In the genomic region with DNA sequence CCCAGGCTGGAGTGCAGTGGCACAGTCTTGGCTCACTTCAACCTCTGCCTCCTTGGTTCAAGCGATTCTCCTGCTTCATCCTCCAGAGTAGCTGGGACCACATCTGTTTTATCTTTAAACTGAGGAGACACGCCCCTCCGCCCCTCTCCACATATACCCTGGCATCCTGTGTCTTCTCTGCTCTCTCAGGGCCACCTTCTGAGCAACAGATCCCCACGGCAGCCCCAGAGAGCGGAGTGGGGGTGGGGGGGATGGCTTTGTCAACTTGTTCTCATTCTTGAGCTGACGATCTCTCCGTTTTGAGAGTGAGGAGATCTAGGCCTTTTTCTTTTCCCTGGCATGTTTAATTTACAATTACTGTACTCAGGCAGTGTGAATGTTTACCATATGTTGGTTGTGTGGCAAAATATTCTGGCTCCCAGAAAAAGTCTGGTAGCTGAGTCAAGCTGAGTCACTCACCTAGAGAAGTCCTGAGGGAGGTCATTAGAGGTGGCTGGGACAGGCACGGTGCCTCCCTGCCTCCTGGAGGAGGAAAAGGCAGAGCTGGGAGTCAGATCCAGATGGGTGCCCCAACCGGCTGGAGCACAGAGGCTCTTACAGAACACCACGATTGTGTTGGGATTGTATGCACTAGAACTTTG, we compare ENCODE assay signal across 12 cellular contexts. TPM values are rescaled to one million over a fixed set of nuclear protein-coding genes. Genes with fewer than 3 reads are reported as not detected.
DNase-seq lines count a peak whose midpoint lies in the region; ATAC-seq, FAIRE-seq and TF ChIP-seq lines count a peak whose summit lies in the region.
"Had no signal": no experiment of that assay in that cellular context is flagged by ENCODE, and none has a peak within 500 bp of the region (broad histone marks: within the 10 kb centered on the region; RNA-seq: fewer than 3 reads in every experiment).

No MANE protein-coding gene starts in this region.

- H3K79me2 ChIP-seq in K562 (ENCODE audit: control insufficient read depth, insufficient read depth, low read length) = no peaks in the 10 kb centered on the region

- TF ChIP-seq RAD21 in K562 (CRISPR knock-in tag; conservative IDR thresholded peaks at IDR 0.05 in 1 of 2, IDR thresholded peaks at IDR 0.05 in 1 of 2) = peak in 1 of 2 experiments; percentile 30; a peak in 2 of 4 replicates

- FAIRE-seq in K562 (lab: Jason Lieb, UNC) = peak; percentile 76

- H3K27me3 ChIP-seq in K562 (ENCODE audit: control insufficient read depth in 2 of 2, insufficient read depth in 2 of 2, low read length in 2 of 2) = no peaks in the 10 kb centered on the region

- H3K36me3 Mint-ChIP-seq in activated naive CD4-positive, alpha-beta T cell treated with anti-CD3 and anti-CD28 coated beads for 36 hours (ENCODE audit: low read depth) = no peaks in the 10 kb centered on the region
- H3K36me3 Mint-ChIP-seq: natural killer cell had no signal

- BruUV-seq in K562 (replicated peaks; lab: Mats Ljungman, UMichigan) = no TSS peak

- TF ChIP-seq CTCF in AG09309 (IDR thresholded peaks at IDR 0.05; ENCODE audit: control insufficient read depth, insufficient read depth, low read depth, low read length, missing control alignments) = peak; percentile 50
- peak in 1 of 3 experiments; percentile 25; a peak in 2 of 6 replicates for TF ChIP-seq CTCF in K562 (IDR thresholded peaks at IDR 0.05 in 2 of 3, conservative IDR thresholded peaks at IDR 0.05 in 1 of 3; ENCODE audit: insufficient read depth in 2 of 3, low read depth in 1 of 3, low read length in 3 of 3)

- peak overlapping the region; percentile 15; the same call in 1 of the 2 replicates for H3K4me2 ChIP-seq in K562 (ENCODE audit: insufficient read depth, low read length)

- TF ChIP-seq POLR2A in K562 (conservative IDR thresholded peaks at IDR 0.05) = no peak

- H3K9ac ChIP-seq in K562 (ENCODE audit: insufficient read depth in 1 of 2, low read depth in 2 of 2, low read length in 2 of 2) = peak overlapping the region in 1 of 2 experiments; percentile 4; a peak in 1 of 4 replicates

- H3K9me1 ChIP-seq in K562 (ENCODE audit: control insufficient read depth, insufficient read depth, low read length) = no peaks in the 10 kb centered on the region

- H3K9me3 Mint-ChIP-seq in activated naive CD4-positive, alpha-beta T cell treated with anti-CD3 and anti-CD28 coated beads for 36 hours = no peaks in the 10 kb centered on the region
- H3K9me3 Mint-ChIP-seq: natural killer cell had no signal

- in situ Hi-C loops in K562 (cut with MboI) = no loop called here

- no peaks in the 10 kb centered on the region for H3K36me3 ChIP-seq in K562 (ENCODE audit: control insufficient read depth, insufficient read depth, low read length)
- no peaks in the 10 kb centered on the region for H3K36me3 ChIP-seq in mesodermal cell (ENCODE audit: control insufficient read depth, insufficient read depth, low read length)

- 34% methylated on average over 9 of the region's 10 CpGs for WGBS in K562 (ENCODE audit: insufficient coverage, low coverage, missing lambda C conversion rate)
- 84 to 92% methylated on average over 6 to 7 of the region's 10 CpGs for WGBS in mesodermal cell (ENCODE audit: insufficient coverage in 2 of 2), 2 experiments

- H2AFZ ChIP-seq in K562 (ENCODE audit: low read depth, low read length) = peak overlapping the region; percentile 71

- H3K27ac ChIP-seq in K562 (ENCODE audit: extremely low read depth, low read depth, low read length) (no peak overlapping the region), mesodermal cell (ENCODE audit: low read depth, low read length, severe bottlenecking) (peak overlapping the region; percentile 43)

- peaks cover 11 to 30% of the 10 kb centered on the region in 2 experiments for H3K4me1 ChIP-seq in K562 (replicated peaks in 1 of 2; ENCODE audit: control insufficient read depth in 2 of 2, insufficient read depth in 2 of 2, low read length in 2 of 2)
- peaks cover 26% of the 10 kb centered on the region for H3K4me1 ChIP-seq in mesodermal cell (ENCODE audit: control insufficient read depth, insufficient read depth, low read length, poor library complexity, severe bottlenecking)

- TF ChIP-seq EP300 in K562 (IDR thresholded peaks at IDR 0.05; ENCODE audit: low read length) = no peak

- no peaks in the 10 kb centered on the region for H4K20me1 ChIP-seq in K562 (replicated peaks; ENCODE audit: control insufficient read depth, insufficient read depth, low read length)

- no peak overlapping the region for H3K27ac Mint-ChIP-seq in activated naive CD4-positive, alpha-beta T cell treated with anti-CD3 and anti-CD28 coated beads for 36 hours
- H3K27ac Mint-ChIP-seq: natural killer cell had no signal

- POLR2A ChIA-PET in K562 (lab: Yijun Ruan, JAX) = interaction anchor here (0.6 to 2.4 kb wide), 7 partner anchors 10 to 137 kb away, joined by 3 to 20 read pairs (median 3); a partner anchor contains a TSS

- intact Hi-C loops in K562 (cut with micrococcal nuclease) = no loop called here
- intact Hi-C loops in activated naive CD4-positive, alpha-beta T cell treated with anti-CD3 and anti-CD28 coated beads for 36 hours (cut with micrococcal nuclease) = loop anchor here (5.0 kb wide), 2 partner anchors 85 to 120 kb away; no protein-coding TSS in a partner anchor

- H3K4me3 ChIP-seq in AG09309 (ENCODE audit: control insufficient read depth, low read depth, low read length) (no peak overlapping the region), K562 (no peak overlapping the region), mesodermal cell (ENCODE audit: extremely low read depth, insufficient read depth, low read length, poor library complexity, severe bottlenecking) (no peak overlapping the region)

- CTCF ChIA-PET in K562 (lab: Yijun Ruan, JAX; ENCODE audit: low intra/inter-chr PET ratio) = interaction anchor here (1.3 kb wide), 1 partner anchor 137 kb away, joined by 3 read pairs; no protein-coding TSS in a partner anchor
- CTCF ChIA-PET in activated naive CD4-positive, alpha-beta T cell treated with anti-CD3 and anti-CD28 coated beads for 36 hours (lab: Charles Lee) = no interaction called here

- H3K4me3 Mint-ChIP-seq in activated naive CD4-positive, alpha-beta T cell treated with anti-CD3 and anti-CD28 coated beads for 36 hours = no peak overlapping the region
- H3K4me3 Mint-ChIP-seq: natural killer cell had no signal

- ATAC-seq in K562 = peak; percentile 65
- no peak for ATAC-seq in GM19395 (IDR thresholded peaks at IDR 0.05; ENCODE audit: unreplicated experiment)
- no peak for ATAC-seq in HG02973 (IDR thresholded peaks at IDR 0.05; ENCODE audit: unreplicated experiment)
- ATAC-seq: natural killer cell had no signal

- H3K4me1 Mint-ChIP-seq in activated naive CD4-positive, alpha-beta T cell treated with anti-CD3 and anti-CD28 coated beads for 36 hours (ENCODE audit: low read depth) = peaks cover 26% of the 10 kb centered on the region

- peaks cover 5% of the 10 kb centered on the region for H3K27me3 Mint-ChIP-seq in activated naive CD4-positive, alpha-beta T cell treated with anti-CD3 and anti-CD28 coated beads for 36 hours (ENCODE audit: low read depth)

- DNase-seq in AG09309 (ENCODE audit: low read depth) (peak; percentile 71), HK-2 (ENCODE audit: unreplicated experiment) (peak; percentile 62), K562 (ENCODE audit: extremely low read depth in 1 of 4, low spot score in 3 of 4) (peak in 3 of 4 experiments; percentile 31 to 59 (median 59)), KG1 (lab: John Stamatoyannopoulos, UW) (no peak)
- DNase-seq in activated naive CD4-positive, alpha-beta T cell treated with anti-CD3 and anti-CD28 coated beads for 36 hours = no peak
- DNase-seq: foreskin melanocyte, GDM1, natural killer cell, NCI-H2107 had no signal

- no peaks in the 10 kb centered on the region for H3K9me3 ChIP-seq in K562 (replicated peaks; ENCODE audit: control insufficient read depth, insufficient read depth, low read depth, low read length)
- H3K9me3 ChIP-seq in mesodermal cell (ENCODE audit: control insufficient read depth, low read length) = no peaks in the 10 kb centered on the region

TF ChIP-seq in K562, 482 proteins besides CTCF, POLR2A, EP300 and RAD21 (continues in another document):
- TF ChIP-seq, protein P1, sequence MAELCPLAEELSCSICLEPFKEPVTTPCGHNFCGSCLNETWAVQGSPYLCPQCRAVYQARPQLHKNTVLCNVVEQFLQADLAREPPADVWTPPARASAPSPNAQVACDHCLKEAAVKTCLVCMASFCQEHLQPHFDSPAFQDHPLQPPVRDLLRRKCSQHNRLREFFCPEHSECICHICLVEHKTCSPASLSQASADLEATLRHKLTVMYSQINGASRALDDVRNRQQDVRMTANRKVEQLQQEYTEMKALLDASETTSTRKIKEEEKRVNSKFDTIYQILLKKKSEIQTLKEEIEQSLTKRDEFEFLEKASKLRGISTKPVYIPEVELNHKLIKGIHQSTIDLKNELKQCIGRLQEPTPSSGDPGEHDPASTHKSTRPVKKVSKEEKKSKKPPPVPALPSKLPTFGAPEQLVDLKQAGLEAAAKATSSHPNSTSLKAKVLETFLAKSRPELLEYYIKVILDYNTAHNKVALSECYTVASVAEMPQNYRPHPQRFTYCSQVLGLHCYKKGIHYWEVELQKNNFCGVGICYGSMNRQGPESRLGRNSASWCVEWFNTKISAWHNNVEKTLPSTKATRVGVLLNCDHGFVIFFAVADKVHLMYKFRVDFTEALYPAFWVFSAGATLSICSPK (IDR thresholded peaks at IDR 0.05; ENCODE audit: borderline replicate concordance) = no peak

RNA-seq across cellular contexts. Expression of a gene that starts 19.5 kb away (rescaled TPM):
- 13.4 and 28.3 TPM in 2 replicates for total RNA-seq in K562 (2011; cell fraction: chromatin; rRNA removed; ENCODE audit: low replicate concordance)
- total RNA-seq in K562 (2011; cell fraction: nucleolus; rRNA removed) = 27.2 and 33.5 TPM in 2 replicates
- 24.2 and 26.6 TPM in 2 replicates for total RNA-seq in K562 (2011; cell fraction: nucleoplasm; rRNA removed)
- 11.3 and 16.6 TPM in 2 replicates for total RNA-seq in K562 (2014; rRNA removed)
- 9.3 and 11.0 TPM in 2 replicates for total RNA-seq in K562 (2014; rRNA removed; fragmentation: Illumina TruSeq; extraction: Trizol)
- total RNA-seq in K562 (2015; rRNA removed; fragmentation: Illumina TruSeq; extraction: Trizol) = 6.2 and 8.0 TPM in 2 replicates
- 8.3 and 11.1 TPM in 2 replicates for total RNA-seq in K562 (2021)
- 16.7 and 29.0 TPM in 2 replicates for polyA plus RNA-seq in K562 (2011; rRNA removed)
- polyA plus RNA-seq in K562 (2011; cell fraction: cytosol; rRNA removed) = 22.2 and 66.4 TPM in 2 replicates
- polyA plus RNA-seq in K562 (2011; cell fraction: nucleus; rRNA removed) = 29.5 and 79.3 TPM in 2 replicates
- polyA plus RNA-seq in K562 (2012) = 20.6 and 22.3 TPM in 2 replicates
- 14.9 and 20.5 TPM in 2 replicates for polyA plus RNA-seq in K562 (2014; fragmentation: Illumina TruSeq; extraction: Trizol)
- 10 to 100 TPM; 17.4 to 23.1 TPM for polyA plus RNA-seq in K562 (2014; fragmentation: Nextera tagmentation; extraction: Ambion mirVana)
- polyA plus RNA-seq in K562 (2014; rRNA removed) = 28.8 and 35.7 TPM in 2 replicates
- 8.8 and 21.6 TPM in 2 replicates for polyA minus RNA-seq in K562 (2011; rRNA and poly(A)+ RNA removed)
- polyA minus RNA-seq in K562 (2011; cell fraction: cytosol; rRNA and poly(A)+ RNA removed) = 6.0 and 9.3 TPM in 2 replicates
- 38.2 and 39.5 TPM in 2 replicates for polyA minus RNA-seq in K562 (2011; cell fraction: nucleus; rRNA and poly(A)+ RNA removed)
- 444 TPM for polyA plus RNA-seq in mesodermal cell (2013, experiment 1 of 2)
- polyA plus RNA-seq in mesodermal cell (2013, experiment 2 of 2) = 414 TPM
- total RNA-seq in activated naive CD4-positive, alpha-beta T cell treated with anti-CD3 and anti-CD28 coated beads for 36 hours = 10 to 100 TPM; 73.9 to 81.9 TPM

Comparison
In these comparisons a context has a peak if more than half of its experiments do, and no peak if none do; other contexts are left out.
1. DNase-seq: peak in AG09309 (single experiment), HK-2 (single experiment) and K562 (3 of 4); none in KG1 (single experiment) and activated naive CD4-positive, alpha-beta T cell treated with anti-CD3 and anti-CD28 coated beads for 36 hours (single experiment).